ENCODE assay signal across 26 cellular contexts in the genomic region with DNA sequence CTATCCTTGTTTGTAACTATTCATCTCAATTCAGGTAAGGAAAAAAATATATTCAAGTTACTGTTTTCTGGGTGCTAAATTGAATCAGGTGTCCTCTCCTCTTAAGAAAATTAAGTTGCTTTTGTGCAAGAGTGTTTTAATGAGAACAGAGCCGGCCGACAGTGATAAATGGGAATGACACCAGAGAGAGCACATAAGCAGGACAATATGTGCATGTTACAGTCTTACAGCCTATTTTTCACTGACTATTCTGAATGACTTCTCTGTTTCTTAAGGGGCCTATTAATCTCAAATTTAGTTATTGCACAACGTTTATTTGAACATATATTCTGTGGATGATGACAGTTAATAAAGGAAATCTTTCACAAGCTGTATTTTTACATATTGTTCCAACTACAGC.
"Had no signal": no experiment of that assay in that cellular context is flagged by ENCODE, and none has a peak within 500 bp of the region (broad histone marks: within the 10 kb centered on the region; RNA-seq: fewer than 3 reads in every experiment).

No MANE protein-coding gene starts in this region.

- H3K4me3 ChIP-seq: adrenal gland, ascending aorta, breast epithelium, cardiac muscle cell, colonic mucosa, esophagus squamous epithelium had no signal

- H3K4me1 ChIP-seq: breast epithelium, colonic mucosa, esophagus squamous epithelium had no signal

- DNase-seq: activated CD4-positive, alpha-beta memory T cell treated with anti-CD3 and anti-CD28 coated beads for 36 hours; activated CD4-positive, alpha-beta T cell treated with anti-CD3 and anti-CD28 coated beads for 36 hours; activated CD4-positive, alpha-beta T cell treated with anti-CD3 and anti-CD28 coated beads, Interleukin-2, amount 10 ng/mL, durations not matched to agents 24 days and 14 days; activated CD4-positive, CD25-positive, alpha-beta regulatory T cell; activated CD4-positive, CD25-positive, alpha-beta regulatory T cell treated with anti-CD3 and anti-CD28 coated beads, Interleukin-2, amount 50 U/mL, for 72 hours; activated CD8-positive, alpha-beta memory T cell treated with anti-CD3 and anti-CD28 coated beads, Interleukin-2, amount 10 ng/mL, durations not matched to agents 7 days and 5 days; activated CD8-positive, alpha-beta memory T cell treated with anti-CD3 and anti-CD28 coated beads, Interleukin-2, amount 50 U/mL, for 4 hours; activated CD8-positive, alpha-beta T cell treated with anti-CD3 and anti-CD28 coated beads, Interleukin-2, amount 10 ng/mL, durations not matched to agents 7 days and 5 days; activated effector memory CD4-positive, alpha-beta T cell treated with anti-CD3 and anti-CD28 coated beads, Interleukin-2, amount 50 U/mL, for 16 hours; activated naive CD4-positive, alpha-beta T cell treated with anti-CD3 and anti-CD28 coated beads for 36 hours; activated naive CD8-positive, alpha-beta T cell treated with anti-CD3 and anti-CD28 coated beads for 36 hours; activated naive CD8-positive, alpha-beta T cell treated with anti-CD3 and anti-CD28 coated beads, Interleukin-2, amount 50 U/mL, for 24 hours; activated T-cell treated with anti-CD3 and anti-CD28 coated beads, Interleukin-2, amount 50 U/mL, for 1 hour; activated T-cell treated with anti-CD3 and anti-CD28 coated beads, Interleukin-2, amount 50 U/mL, for 48 hours; adrenal gland; central memory CD4-positive, alpha-beta T cell; cerebellar nuclear complex; colonic mucosa; effector CD8-positive, alpha-beta T cell; esophagus squamous epithelium; head of caudate nucleus; T-helper 2 cell had no signal

- H3K9me3 ChIP-seq: adrenal gland, ascending aorta, breast epithelium, colonic mucosa, esophagus squamous epithelium had no signal

- H3K27me3 ChIP-seq: adrenal gland, ascending aorta, breast epithelium, cardiac muscle cell, colonic mucosa, esophagus squamous epithelium had no signal

- H3K27ac ChIP-seq: adrenal gland, ascending aorta, breast epithelium, cardiac muscle cell, colonic mucosa, epithelial cell of prostate, esophagus squamous epithelium had no signal

- ATAC-seq: activated CD4-positive, alpha-beta T cell treated with anti-CD3 and anti-CD28 coated beads for 36 hours; activated CD8-positive, alpha-beta memory T cell treated with anti-CD3 and anti-CD28 coated beads, Interleukin-2, amount 10 ng/mL, durations not matched to agents 7 days and 5 days; activated CD8-positive, alpha-beta T cell treated with anti-CD3 and anti-CD28 coated beads, Interleukin-2, amount 10 ng/mL, durations not matched to agents 7 days and 5 days; activated naive CD8-positive, alpha-beta T cell treated with anti-CD3 and anti-CD28 coated beads, Interleukin-2, amount 50 U/mL, for 24 hours had no signal

- H3K36me3 ChIP-seq: adrenal gland, ascending aorta, breast epithelium, cardiac muscle cell, colonic mucosa, esophagus squamous epithelium had no signal
